In the genomic region with DNA sequence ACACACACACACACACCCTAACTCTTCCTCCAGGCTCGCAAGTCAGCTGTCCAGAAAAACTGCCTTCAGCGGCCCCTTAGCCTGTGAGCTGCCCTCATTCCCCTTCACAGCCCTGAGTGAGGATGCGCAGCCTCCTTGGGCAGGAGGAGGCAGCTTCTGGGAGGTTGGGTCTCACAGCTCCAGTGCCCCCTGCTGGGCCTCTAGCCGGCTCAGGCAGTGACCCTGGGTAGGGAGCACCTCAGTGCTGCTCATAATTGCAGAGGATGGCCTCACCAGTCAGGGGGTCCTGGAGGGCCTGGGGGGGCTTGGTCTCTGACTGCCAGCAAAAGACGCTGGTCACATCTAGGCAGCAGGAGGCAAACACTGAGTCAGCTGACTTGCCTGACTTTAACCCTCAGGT, we compare ENCODE assay signal across 8 cellular contexts. TPM values are rescaled to one million over a fixed set of nuclear protein-coding genes. Genes with fewer than 3 reads are reported as not detected.
DNase-seq lines count a peak whose midpoint lies in the region; ATAC-seq and TF ChIP-seq lines count a peak whose summit lies in the region.

No MANE protein-coding gene starts in this region.

- H4K8ac ChIP-seq in trophoblast cell (ENCODE audit: low read depth, low read length) = no peak overlapping the region

- H3K79me1 ChIP-seq in trophoblast cell (ENCODE audit: low read length) = peaks cover 13% of the 10 kb centered on the region

- peaks cover 3% of the 10 kb centered on the region for H3K9me3 ChIP-seq in trophoblast cell (ENCODE audit: insufficient read depth, low read depth, low read length)

- no peak overlapping the region for H3K9ac ChIP-seq in trophoblast cell (ENCODE audit: low read length)

- WGBS in trophoblast cell (ENCODE audit: extremely low coverage, insufficient coverage, insufficient read length) = no CpG with 5 or more reads among the region's 5 CpGs

- peaks cover 0 to 4% of the 10 kb centered on the region in 2 experiments for H3K36me3 ChIP-seq in trophoblast cell (ENCODE audit: control insufficient read depth in 1 of 2, insufficient read depth in 2 of 2, low read length in 2 of 2)

- no peak overlapping the region for H3K14ac ChIP-seq in trophoblast cell (ENCODE audit: low read length)

- H2BK120ac ChIP-seq in trophoblast cell (ENCODE audit: insufficient read depth, low read length, poor library complexity) = no peak overlapping the region

- ATAC-seq in GM21619 (IDR thresholded peaks at IDR 0.05; ENCODE audit: unreplicated experiment) = no peak
- ATAC-seq in GM21528 (IDR thresholded peaks at IDR 0.05; ENCODE audit: low FRiP score, unreplicated experiment) = no peak
- ATAC-seq in HG03378 (IDR thresholded peaks at IDR 0.05; ENCODE audit: unreplicated experiment) = no peak

- H3K4ac ChIP-seq in trophoblast cell (ENCODE audit: low read depth, low read length) = no peak overlapping the region

- no peak overlapping the region for H2AFZ ChIP-seq in trophoblast cell (ENCODE audit: insufficient read depth, low read length, poor library complexity)

- H3K27ac ChIP-seq in trophoblast cell (ENCODE audit: low read depth, low read length) = no peak overlapping the region

- H2BK12ac ChIP-seq in trophoblast cell (ENCODE audit: low read length) = no peak overlapping the region

- H2AK5ac ChIP-seq in trophoblast cell (ENCODE audit: low read length) = no peak overlapping the region

- no peak overlapping the region for H3K23ac ChIP-seq in trophoblast cell (ENCODE audit: low read length)

- H3K4me3 ChIP-seq in NB4 (ENCODE audit: low read depth, low read length) (no peak overlapping the region), trophoblast cell (ENCODE audit: low read depth, low read length) (no peak overlapping the region)

- H3K79me2 ChIP-seq in trophoblast cell (ENCODE audit: control insufficient read depth, insufficient read depth, low read length, poor library complexity) = peaks cover 2% of the 10 kb centered on the region

- peak overlapping the region; percentile 70 for H3K4me2 ChIP-seq in trophoblast cell (ENCODE audit: low read length)

- TF ChIP-seq CTCF in NB4 (IDR thresholded peaks at IDR 0.05; ENCODE audit: low read depth, low read length) = peak; percentile 55

- no peaks in the 10 kb centered on the region for H3K27me3 ChIP-seq in trophoblast cell (ENCODE audit: insufficient read depth, low read length)

- H4K91ac ChIP-seq in trophoblast cell (ENCODE audit: low read depth, low read length) = peak overlapping the region; percentile 84

- no peak overlapping the region for H3K18ac ChIP-seq in trophoblast cell (ENCODE audit: low read length)

- peaks cover 30 to 31% of the 10 kb centered on the region in 2 experiments for H3K4me1 ChIP-seq in trophoblast cell (ENCODE audit: control insufficient read depth in 1 of 2, insufficient read depth in 2 of 2, low read length in 2 of 2)

- H4K12ac ChIP-seq in trophoblast cell (ENCODE audit: low read depth, low read length) = no peak overlapping the region

- H2BK5ac ChIP-seq in trophoblast cell (ENCODE audit: low read depth, low read length, poor library complexity) = no peak overlapping the region

- no peak for TF ChIP-seq POLR2A in NB4 (IDR thresholded peaks at IDR 0.05; ENCODE audit: extremely low read depth, insufficient read length)

- DNase-seq in ELR (ENCODE audit: low read depth) = peak; percentile 15
- DNase-seq in NB4 (ENCODE audit: low read depth) = peak; percentile 61
- DNase-seq in ecto neural progenitor cell (ENCODE audit: low spot score) = peak; percentile 62
- no peak for DNase-seq in trophoblast cell
- no peak for DNase-seq in cerebellar cortex (ENCODE audit: low spot score)

RNA-seq across cellular contexts. Expression of a gene that starts 43.7 kb away (rescaled TPM):
- 6.1 and 6.4 TPM in 2 replicates for polyA plus RNA-seq in trophoblast cell (2013)

RNA-seq across cellular contexts. Expression of a gene that starts 44.1 kb away (rescaled TPM):
- 14.0 and 14.5 TPM in 2 replicates for polyA plus RNA-seq in trophoblast cell (2013)

RNA-seq across cellular contexts. Expression of a gene that starts 59.7 kb away (rescaled TPM):
- polyA plus RNA-seq in trophoblast cell (2013) = 19.1 and 20.0 TPM in 2 replicates

Comparison
In these comparisons a context has a peak if more than half of its experiments do, and no peak if none do; other contexts are left out.
1. DNase-seq: peak in ELR (single experiment), NB4 (single experiment) and ecto neural progenitor cell (single experiment); none in trophoblast cell (0 of 2) and cerebellar cortex (single experiment).